ENCODE assay signal across 9 cellular contexts in the genomic region with DNA sequence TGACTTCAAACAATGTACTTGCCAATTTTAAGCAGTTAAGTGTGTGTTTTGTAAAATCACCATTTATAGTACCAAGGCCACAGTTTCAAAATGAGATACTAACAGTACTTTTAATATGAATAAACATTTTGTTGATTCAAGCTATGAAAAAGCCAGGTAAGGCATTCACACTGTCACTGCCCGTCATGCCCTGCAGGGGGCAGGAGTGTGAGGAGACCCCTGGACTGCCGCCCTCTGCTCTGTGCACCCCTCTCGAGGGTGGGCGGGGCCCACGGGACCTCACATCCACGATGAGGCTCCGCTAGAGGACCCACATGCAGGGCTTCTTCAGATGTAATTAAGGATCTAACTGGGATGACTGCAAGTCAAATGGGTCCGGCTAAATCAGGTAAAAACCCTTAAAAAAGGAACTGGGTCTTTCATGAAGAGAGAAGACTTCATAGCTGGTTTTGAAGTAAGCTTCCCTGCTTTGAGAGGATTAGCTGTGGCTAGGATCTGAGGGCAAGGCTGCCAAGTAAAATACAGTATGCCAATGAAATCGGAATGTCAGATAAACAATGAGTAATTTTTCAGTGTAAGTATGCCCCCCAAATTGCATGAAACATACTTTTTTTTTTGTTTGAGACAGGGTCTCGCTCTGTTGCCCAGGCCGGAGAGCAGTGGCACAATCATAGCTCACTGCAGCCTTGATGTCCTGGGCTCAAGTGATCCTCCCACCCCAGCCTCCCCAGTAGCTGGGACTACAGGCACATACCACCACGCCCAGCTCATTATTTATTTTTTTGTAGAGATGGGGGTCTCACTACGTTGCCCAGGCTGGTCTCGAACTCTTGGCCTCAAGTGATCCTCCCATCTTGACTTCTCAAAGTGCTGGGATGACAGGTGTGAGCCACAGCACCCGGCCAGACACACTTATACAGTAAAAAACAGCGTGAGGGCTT. TPM values are rescaled to one million over a fixed set of nuclear protein-coding genes. Genes with fewer than 3 reads are reported as not detected.
DNase-seq lines count a peak whose midpoint lies in the region; ATAC-seq, FAIRE-seq and TF ChIP-seq lines count a peak whose summit lies in the region.
"Had no signal": no experiment of that assay in that cellular context is flagged by ENCODE, and none has a peak within 500 bp of the region (broad histone marks: within the 10 kb centered on the region; RNA-seq: fewer than 3 reads in every experiment).

No MANE protein-coding gene starts in this region.

- no peaks in the 10 kb centered on the region for H3K27me3 Mint-ChIP-seq in progenitor cell of endocrine pancreas

- intact Hi-C loops in PC-3 (cut with micrococcal nuclease), result no loop called here

- H3K9me3 Mint-ChIP-seq in progenitor cell of endocrine pancreas (ENCODE audit: low read depth), result no peaks in the 10 kb centered on the region

- no peak overlapping the region for H3K14ac ChIP-seq in H1 (ENCODE audit: insufficient read length)

- H4K8ac ChIP-seq in H1 (ENCODE audit: extremely low read depth, insufficient read depth, low read length), result 0 out of 2 replicates have a peak overlapping the region, but pooled peaks have one; percentile 3

- H3K27ac ChIP-seq in PC-3 (ENCODE audit: low read length), result no peak overlapping the region
- no peak overlapping the region for H3K27ac ChIP-seq in H1 (ENCODE audit: low read depth, low read length)
- H3K27ac ChIP-seq: BLaER1 treated with 17β-estradiol and CSF1 and Interleukin-3, amounts not matched to agents 10 nM and 100 nM had no signal

- TF ChIP-seq RAD21 in H1 (IDR thresholded peaks at IDR 0.05 in 1 of 2, conservative IDR thresholded peaks at IDR 0.05 in 1 of 2; ENCODE audit: low read depth in 2 of 2, low read length in 2 of 2), result peak; percentile 47 to 52

- H3K79me2 ChIP-seq in PC-3 (ENCODE audit: low read length) (peaks cover 40% of the 10 kb centered on the region), H1 (ENCODE audit: control insufficient read depth in 1 of 2, insufficient read depth in 2 of 2, low read length in 2 of 2) (peaks cover 0 to 51% of the 10 kb centered on the region in 2 experiments)

- no peak overlapping the region for H2BK5ac ChIP-seq in H1 (ENCODE audit: low read depth, low read length)

- no peaks in the 10 kb centered on the region for H3K23me2 ChIP-seq in H1 (ENCODE audit: low read depth, low read length)

- DNase-seq in NCI-H1436 (lab: John Stamatoyannopoulos, UW), result peak; percentile 17
- no peak for DNase-seq in NCI-H1436 treated with DMSO at 0.1 percent for 48 hours (lab: John Stamatoyannopoulos, UW)
- no peak for DNase-seq in PC-3
- DNase-seq in H1 (ENCODE audit: low read depth in 1 of 2, low spot score in 2 of 2), result no peak
- DNase-seq in progenitor cell of endocrine pancreas (ENCODE audit: low spot score, unreplicated experiment), result no peak
- DNase-seq in islet precursor cell, result no peak
- no peak for DNase-seq in NCI-H1417 (lab: John Stamatoyannopoulos, UW)

- no peak overlapping the region for H4K91ac ChIP-seq in H1 (replicated peaks; ENCODE audit: insufficient read length, low read length)

- no TSS peak for BruUV-seq in PC-3 (replicated peaks; lab: Mats Ljungman, UMichigan)

- no peak overlapping the region for H3K23ac ChIP-seq in H1 (ENCODE audit: insufficient read length)

- H3K4me1 Mint-ChIP-seq in progenitor cell of endocrine pancreas (ENCODE audit: low read depth), result no peaks in the 10 kb centered on the region

- H3K27ac Mint-ChIP-seq in progenitor cell of endocrine pancreas, result peak overlapping the region; percentile 2

- no peak overlapping the region for H2BK20ac ChIP-seq in H1 (ENCODE audit: low read length)

- CTCF ChIA-PET in PC-3 (lab: Charles Lee) (interaction anchor here (0.6 kb wide), 2 partner anchors 32 to 605 kb away, joined by 3 read pairs; no protein-coding TSS in a partner anchor), H1 (lab: Charles Lee; ENCODE audit: partially characterized antibody) (interaction anchor here (0.7 to 5.7 kb wide), 30 partner anchors 8 to 390 kb away, joined by 3 to 58 read pairs (median 4); no protein-coding TSS in a partner anchor)

- peaks cover 46% of the 10 kb centered on the region for H3K36me3 Mint-ChIP-seq in progenitor cell of endocrine pancreas (ENCODE audit: insufficient read depth)

- H3K4me1 ChIP-seq in PC-3 (ENCODE audit: insufficient read depth, low read length) (peaks cover 5% of the 10 kb centered on the region; the same call in 1 of the 2 replicates), H1 (replicated peaks in 1 of 4; ENCODE audit: control insufficient read depth in 3 of 4, insufficient read depth in 4 of 4, low read length in 3 of 4) (no peaks in the 10 kb centered on the region; a peak in 2 of 7 replicates)

- H3K36me3 ChIP-seq in PC-3 (ENCODE audit: low read depth, low read length) (peaks cover 86% of the 10 kb centered on the region), H1 (ENCODE audit: control insufficient read depth in 2 of 4, insufficient read depth in 4 of 4, low read length in 3 of 4) (peaks cover 52 to 92% (median 84%) of the 10 kb centered on the region in 4 experiments)

- H3K27me3 ChIP-seq in PC-3 (ENCODE audit: low read length), result no peaks in the 10 kb centered on the region
- no peaks in the 10 kb centered on the region for H3K27me3 ChIP-seq in H1 (replicated peaks in 1 of 4; ENCODE audit: control insufficient read depth in 3 of 4, extremely low read depth in 1 of 4, insufficient read depth in 3 of 4, low read length in 3 of 4)
- H3K27me3 ChIP-seq: BLaER1 treated with 17β-estradiol and CSF1 and Interleukin-3, amounts not matched to agents 10 nM and 100 nM had no signal

- H2BK12ac ChIP-seq in H1 (ENCODE audit: low read depth, low read length), result no peak overlapping the region

- no peaks in the 10 kb centered on the region for H3K9me2 ChIP-seq in PC-3 (replicated peaks; ENCODE audit: low read length)

- peak; percentile 68 for TF ChIP-seq CTCF in PC-3 (conservative IDR thresholded peaks at IDR 0.05; ENCODE audit: low read depth, low read length)
- TF ChIP-seq CTCF in H1 (IDR thresholded peaks at IDR 0.05; ENCODE audit: control extremely low read depth in 1 of 3, insufficient read depth in 1 of 3, low read depth in 1 of 3, low read length in 3 of 3), result peak; percentile 42 to 81 (median 73); a peak in 3 of 4 replicates
- peak; percentile 65 for TF ChIP-seq CTCF in progenitor cell of endocrine pancreas (IDR thresholded peaks at IDR 0.05; ENCODE audit: unreplicated experiment)

- H2BK15ac ChIP-seq in H1 (ENCODE audit: low read length), result no peak overlapping the region

- H3K79me1 ChIP-seq in H1 (ENCODE audit: low read depth, low read length), result peaks cover 29% of the 10 kb centered on the region

- no peak overlapping the region for H2AK5ac ChIP-seq in H1 (ENCODE audit: low read depth, low read length)

- FAIRE-seq in H1 (lab: Jason Lieb, UNC), result no peak

- H3K4me2 ChIP-seq in PC-3 (ENCODE audit: low read length), result no peak overlapping the region
- H3K4me2 ChIP-seq in H1 (ENCODE audit: insufficient read depth in 1 of 2, low read depth in 2 of 2, low read length in 2 of 2), result no peak overlapping the region
- H3K4me2 ChIP-seq: BLaER1 treated with 17β-estradiol and CSF1 and Interleukin-3, amounts not matched to agents 10 nM and 100 nM had no signal

- H2AFZ ChIP-seq in PC-3 (ENCODE audit: low read length) (no peak overlapping the region), H1 (ENCODE audit: low read length) (no peak overlapping the region)

- no peak for TF ChIP-seq POLR2A in H1 (IDR thresholded peaks at IDR 0.05; ENCODE audit: control extremely low read depth in 1 of 2, low read depth in 2 of 2, low read length in 2 of 2)

- no peak overlapping the region for H3K18ac ChIP-seq in H1 (ENCODE audit: extremely low read depth, low read length)

- H3K9me3 ChIP-seq in PC-3 (ENCODE audit: low read length) (no peaks in the 10 kb centered on the region), H1 (ENCODE audit: insufficient read depth in 2 of 2, low read depth in 1 of 2, low read length in 1 of 2) (no peaks in the 10 kb centered on the region)
- H3K9me3 ChIP-seq: BLaER1 treated with 17β-estradiol and CSF1 and Interleukin-3, amounts not matched to agents 10 nM and 100 nM had no signal

- H4K20me1 ChIP-seq in PC-3 (ENCODE audit: low read length) (peaks cover 29% of the 10 kb centered on the region; the same call in 1 of the 2 replicates), H1 (replicated peaks in 1 of 2; ENCODE audit: control insufficient read depth in 1 of 2, insufficient read depth in 2 of 2, low read length in 2 of 2) (peaks cover 25 to 46% of the 10 kb centered on the region in 2 experiments)

- H3K4ac ChIP-seq in H1 (replicated peaks; ENCODE audit: insufficient read length, low read depth, low read length), result no peak overlapping the region

- no peak overlapping the region for H3K4me3 Mint-ChIP-seq in progenitor cell of endocrine pancreas (ENCODE audit: low read depth)

- TF ChIP-seq EP300 in H1 (IDR thresholded peaks at IDR 0.05; ENCODE audit: borderline replicate concordance in 1 of 2, low read depth in 2 of 2, low read length in 2 of 2), result no peak

- 85% methylated on average over 16 of the region's 16 CpGs; no CpG with 5 or more reads in 1 of the 2 experiments for WGBS in H1 (ENCODE audit: extremely low coverage in 1 of 2, insufficient coverage in 1 of 2, insufficient read length in 1 of 2, insufficient replicate concordance in 2 of 2, low coverage in 1 of 2, low lambda C conversion rate in 2 of 2, missing lambda C conversion rate in 1 of 2), 2 experiments

- H4K5ac ChIP-seq in H1 (ENCODE audit: insufficient read length, low read depth, low read length), result no peak overlapping the region

- H3K56ac ChIP-seq in H1 (replicated peaks; ENCODE audit: insufficient read length, low read depth, low read length), result no peak overlapping the region

- POLR2A ChIA-PET in PC-3 (lab: Charles Lee; ENCODE audit: unreplicated experiment) (interaction anchor here (0.6 kb wide), 2 partner anchors 14 to 32 kb away, joined by 3 to 4 read pairs; no protein-coding TSS in a partner anchor), H1 (lab: Charles Lee; ENCODE audit: partially characterized antibody) (interaction anchor here (0.6 to 13.6 kb wide), 14 partner anchors 9 to 1066 kb away, joined by 3 to 156 read pairs (median 4); partner anchors contain the start of genes DIDO1 and GID8)

- no peak for ATAC-seq in PC-3
- no peak for ATAC-seq in esophagus mucosa

- no peak overlapping the region for H2BK120ac ChIP-seq in H1 (replicated peaks; ENCODE audit: low read depth, low read length)

- H3K9ac ChIP-seq in PC-3 (ENCODE audit: low read length), result no peak overlapping the region
- no peak overlapping the region for H3K9ac ChIP-seq in H1 (replicated peaks in 1 of 4; ENCODE audit: extremely low read depth in 1 of 4, low read depth in 3 of 4, low read length in 3 of 4)

- H3K4me3 ChIP-seq in PC-3 (ENCODE audit: low read length) (no peak overlapping the region), H1 (ENCODE audit: extremely low read depth in 1 of 4, insufficient read depth in 2 of 4, low read depth in 3 of 4, low read length in 4 of 4) (no peak overlapping the region)
- H3K4me3 ChIP-seq: BLaER1 treated with 17β-estradiol and CSF1 and Interleukin-3, amounts not matched to agents 10 nM and 100 nM had no signal

- H3F3A ChIP-seq in PC-3 (ENCODE audit: low read length, unreplicated experiment), result no peaks in the 10 kb centered on the region

RNA-seq across cellular contexts. Expression of gene DIDO1, which starts 18.7 kb away (rescaled TPM):
- total RNA-seq in PC-3 (2014; rRNA removed) (33.2 and 40.4 TPM in 2 replicates), progenitor cell of endocrine pancreas (68.2 and 71.2 TPM in 2 replicates), esophagus mucosa (26.2 TPM)
- 82.8 and 83.2 TPM in 2 replicates for total RNA-seq in H1 (2021; fragmentation: NEBNext Ultra II Directional; extraction: Animal tissue kit (Norgen Biotek cat#: 25700))
- polyA plus RNA-seq in H1 (2011; rRNA removed), result 53.6 and 58.8 TPM in 2 replicates
- polyA plus RNA-seq in H1 (2011; cell fraction: cytosol; rRNA removed), result 66.3 TPM
- polyA plus RNA-seq in H1 (2011; cell fraction: nucleus; rRNA removed), result 116 TPM
- 47.3 to 53.1 TPM (median 49.3 TPM) in 4 replicates for polyA plus RNA-seq in H1 (2012, experiment 1 of 2)
- 13.9 TPM for polyA plus RNA-seq in H1 (2012, experiment 2 of 2)
- polyA plus RNA-seq in H1 (2013, experiment 1 of 2), result 63.3 TPM
- 61.2 TPM for polyA plus RNA-seq in H1 (2013, experiment 2 of 2)
- polyA minus RNA-seq in H1 (2011; rRNA and poly(A)+ RNA removed), result 46.3 and 51.4 TPM in 2 replicates
- polyA minus RNA-seq in H1 (2011; cell fraction: cytosol; rRNA and poly(A)+ RNA removed), result 31.8 TPM
- polyA minus RNA-seq in H1 (2011; cell fraction: nucleus; rRNA and poly(A)+ RNA removed), result 65.1 TPM

RNA-seq across cellular contexts. Expression of gene GID8, which starts 30.3 kb away (rescaled TPM):
- total RNA-seq in PC-3 (2014; rRNA removed) (37.2 and 47.5 TPM in 2 replicates), progenitor cell of endocrine pancreas (66.7 and 71.6 TPM in 2 replicates), esophagus mucosa (42.7 TPM)
- total RNA-seq in H1 (2021; fragmentation: NEBNext Ultra II Directional; extraction: Animal tissue kit (Norgen Biotek cat#: 25700)), result 72.9 and 73.1 TPM in 2 replicates
- polyA plus RNA-seq in H1 (2011; rRNA removed), result 39.7 and 40.7 TPM in 2 replicates
- 44.1 TPM for polyA plus RNA-seq in H1 (2011; cell fraction: cytosol; rRNA removed)
- 33.3 TPM for polyA plus RNA-seq in H1 (2011; cell fraction: nucleus; rRNA removed)
- polyA plus RNA-seq in H1 (2012, experiment 1 of 2), result 43.9 to 48.5 TPM (median 46.8 TPM) in 4 replicates
- polyA plus RNA-seq in H1 (2012, experiment 2 of 2), result 28.5 TPM
- polyA plus RNA-seq in H1 (2013, experiment 1 of 2), result 46.0 TPM
- 45.2 TPM for polyA plus RNA-seq in H1 (2013, experiment 2 of 2)
- 51.3 and 52.9 TPM in 2 replicates for polyA minus RNA-seq in H1 (2011; rRNA and poly(A)+ RNA removed)
- polyA minus RNA-seq in H1 (2011; cell fraction: cytosol; rRNA and poly(A)+ RNA removed), result 29.9 TPM
- polyA minus RNA-seq in H1 (2011; cell fraction: nucleus; rRNA and poly(A)+ RNA removed), result 23.9 TPM

RNA-seq across cellular contexts. Expression of gene SLC17A9, which starts 44.9 kb away (rescaled TPM):
- total RNA-seq in PC-3 (2014; rRNA removed) (not detected in 2 replicates), progenitor cell of endocrine pancreas (8.0 and 8.3 TPM in 2 replicates), esophagus mucosa (0.76 TPM)
- 31.1 and 35.2 TPM in 2 replicates for total RNA-seq in H1 (2021; fragmentation: NEBNext Ultra II Directional; extraction: Animal tissue kit (Norgen Biotek cat#: 25700))
- polyA plus RNA-seq in H1 (2011; rRNA removed), result 23.5 and 39.6 TPM in 2 replicates
- polyA plus RNA-seq in H1 (2011; cell fraction: cytosol; rRNA removed), result 26.0 TPM
- polyA plus RNA-seq in H1 (2011; cell fraction: nucleus; rRNA removed), result 178 TPM
- 15.9 to 29.2 TPM (median 25.3 TPM) in 4 replicates for polyA plus RNA-seq in H1 (2012, experiment 1 of 2)
- 17.4 TPM for polyA plus RNA-seq in H1 (2012, experiment 2 of 2)
- polyA plus RNA-seq in H1 (2013, experiment 1 of 2), result 44.3 TPM
- 44.7 TPM for polyA plus RNA-seq in H1 (2013, experiment 2 of 2)
- polyA minus RNA-seq in H1 (2011; rRNA and poly(A)+ RNA removed), result 6.0 and 6.5 TPM in 2 replicates
- polyA minus RNA-seq in H1 (2011; cell fraction: cytosol; rRNA and poly(A)+ RNA removed), result 10.4 TPM
- polyA minus RNA-seq in H1 (2011; cell fraction: nucleus; rRNA and poly(A)+ RNA removed), result 14.7 TPM

RNA-seq across cellular contexts. Expression of gene TCFL5, which starts 46.0 kb away (rescaled TPM):
- total RNA-seq in PC-3 (2014; rRNA removed) (15.8 and 21.7 TPM in 2 replicates), progenitor cell of endocrine pancreas (7.7 and 7.9 TPM in 2 replicates), esophagus mucosa (5.0 TPM)
- total RNA-seq in H1 (2021; fragmentation: NEBNext Ultra II Directional; extraction: Animal tissue kit (Norgen Biotek cat#: 25700)), result 15.0 and 15.6 TPM in 2 replicates
- polyA plus RNA-seq in H1 (2011; rRNA removed), result 4.4 and 6.2 TPM in 2 replicates
- 8.6 TPM for polyA plus RNA-seq in H1 (2011; cell fraction: cytosol; rRNA removed)
- polyA plus RNA-seq in H1 (2011; cell fraction: nucleus; rRNA removed), result 8.7 TPM
- 9.0 to 10.3 TPM (median 10.0 TPM) in 4 replicates for polyA plus RNA-seq in H1 (2012, experiment 1 of 2)
- polyA plus RNA-seq in H1 (2012, experiment 2 of 2), result 4.7 TPM
- polyA plus RNA-seq in H1 (2013, experiment 1 of 2), result 10.2 TPM
- 9.9 TPM for polyA plus RNA-seq in H1 (2013, experiment 2 of 2)
- 5.1 and 5.4 TPM in 2 replicates for polyA minus RNA-seq in H1 (2011; rRNA and poly(A)+ RNA removed)
- 6.5 TPM for polyA minus RNA-seq in H1 (2011; cell fraction: cytosol; rRNA and poly(A)+ RNA removed)
- polyA minus RNA-seq in H1 (2011; cell fraction: nucleus; rRNA and poly(A)+ RNA removed), result 7.9 TPM
